ENCODE assay signal across 20 cellular contexts in the genomic region with DNA sequence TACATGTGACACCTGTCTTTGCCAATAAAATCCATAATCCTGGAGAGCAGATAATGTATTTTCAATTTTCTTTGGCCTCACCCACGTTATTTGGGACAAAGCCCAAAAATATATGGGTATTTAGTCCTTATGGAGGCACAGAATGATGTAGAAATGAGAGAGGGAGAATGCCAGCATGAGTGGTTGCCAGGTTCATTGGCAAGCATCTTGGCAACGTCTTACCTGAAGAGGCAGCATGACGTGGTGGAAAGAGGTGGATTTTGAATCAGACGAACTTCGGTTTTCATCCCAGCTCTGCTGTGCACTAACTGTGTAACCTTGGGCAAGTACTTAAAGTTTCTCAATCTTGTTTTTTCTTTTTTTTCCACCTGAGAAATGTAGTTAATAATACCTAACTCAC.
DNase-seq lines count a peak whose midpoint lies in the region; ATAC-seq and TF ChIP-seq lines count a peak whose summit lies in the region.
"Had no signal": no experiment of that assay in that cellular context is flagged by ENCODE, and none has a peak within 500 bp of the region (broad histone marks: within the 10 kb centered on the region; RNA-seq: fewer than 3 reads in every experiment).

No MANE protein-coding gene starts in this region.

- H3K4me1 Mint-ChIP-seq in MCF 10A (ENCODE audit: insufficient read depth, unreplicated experiment), result peaks cover 35% of the 10 kb centered on the region
- H3K4me1 Mint-ChIP-seq: CD4-positive, alpha-beta memory T cell had no signal

- DNase-seq in MCF 10A (ENCODE audit: unreplicated experiment), result peak; percentile 96
- DNase-seq in breast epithelium (ENCODE audit: low spot score in 2 of 2), result no peak
- DNase-seq in brain microvascular endothelial cell, result no peak
- peak in 1 of 2 donors; percentile 9 for DNase-seq in foreskin keratinocyte
- no peak for DNase-seq in DMS79 treated with DMSO at 0.1 percent for 48 hours (lab: John Stamatoyannopoulos, UW)
- no peak for DNase-seq in suprapubic skin (ENCODE audit: low spot score in 2 of 2)
- DNase-seq: 8988T; C1 segment of cervical spinal cord; Calu3; CD4-positive, alpha-beta memory T cell; COR-L47; DMS153; EL; GDM1; GOT3; HFFc6 had no signal

- H3K4me1 ChIP-seq in breast epithelium (no peaks in the 10 kb centered on the region), foreskin keratinocyte (no peaks in the 10 kb centered on the region), suprapubic skin (no peaks in the 10 kb centered on the region)
- H3K4me1 ChIP-seq: A549, HAP-1 had no signal

- H3K9me3 ChIP-seq in breast epithelium (no peaks in the 10 kb centered on the region), suprapubic skin (no peaks in the 10 kb centered on the region)
- H3K9me3 ChIP-seq: A549, HAP-1 had no signal

- ATAC-seq in foreskin keratinocyte (no peak), GM19397 (IDR thresholded peaks at IDR 0.05; ENCODE audit: unreplicated experiment) (no peak)
- ATAC-seq: A549, GM12878 had no signal

- BruUV-seq in MCF 10A (replicated peaks; lab: Mats Ljungman, UMichigan), result no TSS peak

- CTCF ChIA-PET in MCF 10A (lab: Yijun Ruan, JAX), result no interaction called here

- WGBS in suprapubic skin, result 34% methylated on average over 5 of the region's 5 CpGs

- TF ChIP-seq EP300 in suprapubic skin (IDR thresholded peaks at IDR 0.05), result no peak

- peaks cover 4% of the 10 kb centered on the region for H3K9me3 Mint-ChIP-seq in MCF 10A (ENCODE audit: unreplicated experiment)

- H3K36me3 ChIP-seq in breast epithelium, result no peaks in the 10 kb centered on the region
- no peaks in the 10 kb centered on the region for H3K36me3 ChIP-seq in brain microvascular endothelial cell (replicated peaks)
- no peaks in the 10 kb centered on the region for H3K36me3 ChIP-seq in suprapubic skin
- H3K36me3 ChIP-seq: HAP-1 had no signal

- intact Hi-C loops in MCF 10A (cut with micrococcal nuclease) (loop anchor here (2.0 to 10.0 kb wide), 2 partner anchors 71 to 117 kb away; no protein-coding TSS in a partner anchor), breast epithelium (cut with DNase I; ENCODE audit: low total_unique reads) (no loop called here)

- no peaks in the 10 kb centered on the region for H3K27me3 ChIP-seq in breast epithelium
- no peaks in the 10 kb centered on the region for H3K27me3 ChIP-seq in brain microvascular endothelial cell (replicated peaks)
- no peaks in the 10 kb centered on the region for H3K27me3 ChIP-seq in foreskin keratinocyte
- no peaks in the 10 kb centered on the region for H3K27me3 ChIP-seq in suprapubic skin

- H3K27ac Mint-ChIP-seq in MCF 10A (ENCODE audit: low read depth, unreplicated experiment), result peak overlapping the region; percentile 93
- H3K27ac Mint-ChIP-seq: CD4-positive, alpha-beta memory T cell; HFFc6 had no signal

- no peak overlapping the region for H3K4me3 ChIP-seq in breast epithelium
- H3K4me3 ChIP-seq in brain microvascular endothelial cell (ENCODE audit: low read depth, low read length), result no peak overlapping the region
- no peak overlapping the region for H3K4me3 ChIP-seq in suprapubic skin
- H3K4me3 ChIP-seq: A549, GM12878, HAP-1 had no signal

- peak overlapping the region; percentile 15 for H3K4me3 Mint-ChIP-seq in MCF 10A (ENCODE audit: unreplicated experiment)
- H3K4me3 Mint-ChIP-seq: CD4-positive, alpha-beta memory T cell; HFFc6 had no signal

- POLR2A ChIA-PET in MCF 10A (lab: Yijun Ruan, JAX), result interaction anchor here (0.9 kb wide), 1 partner anchor 135 kb away, joined by 3 read pairs; no protein-coding TSS in a partner anchor

- in situ Hi-C loops in brain microvascular endothelial cell (cut with HindIII; ENCODE audit: low pct_ligation_motif_present, low sequenced_read_pairs), result no loop called here

- H3K27me3 Mint-ChIP-seq in MCF 10A (ENCODE audit: insufficient read depth, unreplicated experiment), result no peaks in the 10 kb centered on the region
- H3K27me3 Mint-ChIP-seq: CD4-positive, alpha-beta memory T cell had no signal

- TF ChIP-seq POLR2A in breast epithelium (IDR thresholded peaks at IDR 0.05) (no peak), suprapubic skin (IDR thresholded peaks at IDR 0.05) (no peak)

- TF ChIP-seq CTCF in MCF 10A (IDR thresholded peaks at IDR 0.05; ENCODE audit: unreplicated experiment), result no peak
- no peak for TF ChIP-seq CTCF in breast epithelium (IDR thresholded peaks at IDR 0.05)
- TF ChIP-seq CTCF in brain microvascular endothelial cell (IDR thresholded peaks at IDR 0.05; ENCODE audit: low read depth, low read length, missing control alignments), result no peak
- TF ChIP-seq CTCF in foreskin keratinocyte (conservative IDR thresholded peaks at IDR 0.05), result no peak
- TF ChIP-seq CTCF in suprapubic skin (IDR thresholded peaks at IDR 0.05), result no peak

- H3K27ac ChIP-seq in breast epithelium (no peak overlapping the region), brain microvascular endothelial cell (peak overlapping the region; percentile 49), foreskin keratinocyte (peak overlapping the region; percentile 12), suprapubic skin (no peak overlapping the region)
- H3K27ac ChIP-seq: A549 had no signal

- H3K36me3 Mint-ChIP-seq in MCF 10A (ENCODE audit: insufficient read depth, unreplicated experiment), result no peaks in the 10 kb centered on the region
- H3K36me3 Mint-ChIP-seq: CD4-positive, alpha-beta memory T cell had no signal

Comparison
In these comparisons a context has a peak if more than half of its experiments do, and no peak if none do; other contexts are left out.
1. H3K27ac ChIP-seq: peak in brain microvascular endothelial cell (single experiment) and foreskin keratinocyte (single experiment); none in breast epithelium (0 of 2) and suprapubic skin (single experiment).